ENCODE assay signal across 19 cellular contexts in the genomic region with DNA sequence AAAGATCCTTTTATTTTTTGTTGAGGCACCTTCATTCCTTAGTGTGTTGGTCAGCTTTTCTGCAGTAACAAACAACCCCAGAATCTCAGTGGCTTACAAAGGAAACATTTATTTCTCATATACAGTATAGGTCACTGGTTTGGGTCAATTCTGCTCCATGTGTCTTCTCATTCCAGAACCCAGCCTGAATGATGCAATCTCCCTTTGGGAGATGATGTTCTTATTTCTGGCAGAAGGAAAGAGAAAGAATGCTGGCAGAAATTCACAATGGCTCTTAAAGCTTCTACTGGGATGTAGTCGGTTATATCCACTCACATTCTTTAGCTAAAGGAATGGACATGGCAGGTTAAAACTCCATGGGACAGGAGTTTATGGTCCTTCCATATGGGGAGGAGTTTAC. TPM values are rescaled to one million over a fixed set of nuclear protein-coding genes. Genes with fewer than 3 reads are reported as not detected.
DNase-seq lines count a peak whose midpoint lies in the region; ATAC-seq and TF ChIP-seq lines count a peak whose summit lies in the region.
"Had no signal": no experiment of that assay in that cellular context is flagged by ENCODE, and none has a peak within 500 bp of the region (broad histone marks: within the 10 kb centered on the region; RNA-seq: fewer than 3 reads in every experiment).

No MANE protein-coding gene starts in this region.

- H3K4me3 Mint-ChIP-seq in activated CD4-positive, alpha-beta memory T cell treated with anti-CD3 and anti-CD28 coated beads for 36 hours: no peak overlapping the region
- H3K4me3 Mint-ChIP-seq: B cell; CD4-positive, alpha-beta T cell; IgD-negative memory B cell had no signal

- no peaks in the 10 kb centered on the region for H3K9me3 ChIP-seq in right atrium auricular region

- TF ChIP-seq CTCF in right atrium auricular region (IDR thresholded peaks at IDR 0.05) (no peak), astrocyte of the spinal cord (IDR thresholded peaks at IDR 0.05; ENCODE audit: low read depth, low read length) (no peak)

- H3K9me3 Mint-ChIP-seq in activated CD4-positive, alpha-beta memory T cell treated with anti-CD3 and anti-CD28 coated beads for 36 hours: no peaks in the 10 kb centered on the region
- H3K9me3 Mint-ChIP-seq: CD4-positive, alpha-beta T cell had no signal

- no peaks in the 10 kb centered on the region for H3K36me3 ChIP-seq in right atrium auricular region

- CTCF ChIA-PET in activated CD4-positive, alpha-beta memory T cell treated with anti-CD3 and anti-CD28 coated beads for 36 hours (lab: Charles Lee): no interaction called here

- in situ Hi-C loops in astrocyte of the spinal cord (cut with HindIII; ENCODE audit: low sequenced_read_pairs): no loop called here

- H3K27ac Mint-ChIP-seq in activated CD4-positive, alpha-beta memory T cell treated with anti-CD3 and anti-CD28 coated beads for 36 hours: no peak overlapping the region
- H3K27ac Mint-ChIP-seq: B cell; CD4-positive, alpha-beta T cell; IgD-negative memory B cell had no signal

- no peaks in the 10 kb centered on the region for H3K4me1 ChIP-seq in right atrium auricular region

- intact Hi-C loops in Right ventricle myocardium superior (cut with DNase I): no loop called here
- intact Hi-C loops in activated CD4-positive, alpha-beta memory T cell treated with anti-CD3 and anti-CD28 coated beads for 36 hours (cut with micrococcal nuclease): no loop called here

- no peak for DNase-seq in Right ventricle myocardium superior
- DNase-seq in right atrium auricular region (ENCODE audit: low spot score): no peak
- DNase-seq in astrocyte of the spinal cord (ENCODE audit: low read depth, low spot score): peak; percentile 28
- peak; percentile 49 for DNase-seq in fibroblast of the conjunctiva (ENCODE audit: low read depth)
- peak; percentile 76 for DNase-seq in stromal cell of bone marrow (ENCODE audit: low read depth)
- DNase-seq in activated CD4-positive, alpha-beta memory T cell treated with anti-CD3 and anti-CD28 coated beads for 36 hours: no peak
- no peak for DNase-seq in occipital lobe (lab: John Stamatoyannopoulos, UW)
- DNase-seq: Calu3; CD4-positive, alpha-beta T cell; DMS79; NCI-H1417 treated with DMSO at 0.1 percent for 48 hours; NCI-H2029; NCI-H2171 treated with DMSO at 0.1 percent for 48 hours; NCI-H510A; NCI-H82; SIG-M5 had no signal

- no peaks in the 10 kb centered on the region for H3K4me1 Mint-ChIP-seq in activated CD4-positive, alpha-beta memory T cell treated with anti-CD3 and anti-CD28 coated beads for 36 hours (ENCODE audit: low read depth)
- H3K4me1 Mint-ChIP-seq: B cell, IgD-negative memory B cell had no signal

- no peaks in the 10 kb centered on the region for H3K27me3 ChIP-seq in right atrium auricular region

- H3K27ac ChIP-seq in right atrium auricular region: no peak overlapping the region

- H3K27me3 Mint-ChIP-seq in activated CD4-positive, alpha-beta memory T cell treated with anti-CD3 and anti-CD28 coated beads for 36 hours: peaks cover 3% of the 10 kb centered on the region
- H3K27me3 Mint-ChIP-seq: IgD-negative memory B cell had no signal

- no peaks in the 10 kb centered on the region for H3K36me3 Mint-ChIP-seq in activated CD4-positive, alpha-beta memory T cell treated with anti-CD3 and anti-CD28 coated beads for 36 hours
- H3K36me3 Mint-ChIP-seq: IgD-negative memory B cell had no signal

- POLR2A ChIA-PET in activated CD4-positive, alpha-beta memory T cell treated with anti-CD3 and anti-CD28 coated beads for 36 hours (lab: Charles Lee): no interaction called here

- no peak overlapping the region for H3K4me3 ChIP-seq in right atrium auricular region
- no peak overlapping the region for H3K4me3 ChIP-seq in astrocyte of the spinal cord (ENCODE audit: low read depth, low read length)

- ATAC-seq in Right ventricle myocardium superior (ENCODE audit: poor library complexity) (peak; percentile 36), HG03039 (IDR thresholded peaks at IDR 0.05; ENCODE audit: unreplicated experiment) (no peak)

RNA-seq across cellular contexts. Expression of gene IDS, which starts 42.3 kb away (rescaled TPM):
- 75.9 TPM for total RNA-seq in Right ventricle myocardium superior
- 10 to 100 TPM; 91.1 to 93.1 TPM for total RNA-seq in right atrium auricular region
- 10 to 100 TPM; 71.6 to 72.2 TPM for total RNA-seq in activated CD4-positive, alpha-beta memory T cell treated with anti-CD3 and anti-CD28 coated beads for 36 hours
- 121 TPM for total RNA-seq in occipital lobe

Comparison
In these comparisons a context has a peak if more than half of its experiments do, and no peak if none do; other contexts are left out.
1. DNase-seq: peak in astrocyte of the spinal cord (single experiment), fibroblast of the conjunctiva (single experiment) and stromal cell of bone marrow (single experiment); none in Right ventricle myocardium superior (single experiment), right atrium auricular region (single experiment), activated CD4-positive, alpha-beta memory T cell treated with anti-CD3 and anti-CD28 coated beads for 36 hours (single experiment) and occipital lobe (single experiment).